ENCODE assay signal across 8 cellular contexts in the genomic region with DNA sequence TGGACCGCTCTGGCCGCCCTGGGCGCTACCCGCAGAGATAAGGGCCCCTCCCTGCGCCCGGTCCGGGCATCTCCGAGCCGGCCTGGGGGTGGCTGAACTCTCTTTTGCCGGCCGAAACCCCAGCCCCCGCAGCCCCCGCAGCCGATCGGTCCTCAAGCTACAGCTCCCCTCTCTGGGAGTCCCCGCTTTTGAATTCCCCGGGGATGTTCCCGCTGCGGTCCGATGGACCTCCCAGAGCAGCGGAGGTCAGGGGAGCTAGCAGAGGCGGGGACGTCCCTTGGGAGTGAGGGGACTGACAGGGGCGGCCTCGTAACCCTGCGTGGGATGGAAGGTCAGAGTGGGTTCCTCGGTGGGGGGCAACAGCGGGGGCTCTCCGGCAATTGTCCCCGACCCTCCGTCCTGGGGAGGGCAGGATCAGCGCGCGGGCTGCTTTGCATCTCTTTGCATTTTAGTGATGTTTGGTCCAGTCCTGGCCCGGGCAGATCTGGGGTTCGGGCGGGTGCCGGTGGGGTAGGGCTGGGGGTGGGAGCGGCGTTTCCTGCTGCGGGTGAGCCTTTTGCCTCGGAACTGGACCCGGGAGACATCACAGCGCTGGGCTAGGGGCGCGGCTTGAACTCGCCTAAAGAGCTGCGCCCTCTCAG. TPM values are rescaled to one million over a fixed set of nuclear protein-coding genes. Genes with fewer than 3 reads are reported as not detected.
DNase-seq lines count a peak whose midpoint lies in the region; TF ChIP-seq lines count a peak whose summit lies in the region.

A gene with protein sequence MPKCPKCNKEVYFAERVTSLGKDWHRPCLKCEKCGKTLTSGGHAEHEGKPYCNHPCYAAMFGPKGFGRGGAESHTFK (plus strand): TSS at position 554 of the 641 bp plus-strand sequence. CDS start 374 bp downstream, outside the sequence.

- no peak for TF ChIP-seq POLR2A in thyroid gland (IDR thresholded peaks at IDR 0.05)

- intact Hi-C loops in T-helper 2 cell treated with Interferon-gamma antibody and Interleukin-4, amounts not matched to agents 100 ng/mL and 5 ng/mL, for 36 hours (cut with micrococcal nuclease) = loop anchor here (10.0 kb wide), 1 partner anchor 422 kb away; the partner anchor contains the start of gene GPR132
- intact Hi-C loops in mammary epithelial cell (cut with micrococcal nuclease) = no loop called here
- intact Hi-C loops in thyroid gland (cut with DNase I) = loop anchor here (5.0 kb wide), 1 partner anchor 119 kb away; no protein-coding TSS in a partner anchor

- dilution Hi-C loops in mammary epithelial cell (cut with HindIII; ENCODE audit: low sequenced_read_pairs) = no loop called here

- H3K27me3 ChIP-seq in mammary epithelial cell (ENCODE audit: insufficient read depth, low read length) = no peaks in the 10 kb centered on the region
- H3K27me3 ChIP-seq in mesendoderm (ENCODE audit: insufficient read depth, low read length, poor library complexity) = peaks cover 8% of the 10 kb centered on the region
- H3K27me3 ChIP-seq in thyroid gland = no peaks in the 10 kb centered on the region

- no peak within 1 kb of the TSS for H2BK5ac ChIP-seq in mesendoderm (ENCODE audit: low read length)

- H2AK5ac ChIP-seq in mesendoderm (ENCODE audit: low read length) = no peak within 1 kb of the TSS

- H3K4me3 ChIP-seq in mammary epithelial cell (replicated peaks in 1 of 3; ENCODE audit: insufficient read depth in 1 of 3, low read depth in 2 of 3, low read length in 3 of 3) (no peak within 1 kb of the TSS), mesendoderm (ENCODE audit: low read length) (peak within 1 kb of the TSS; percentile 17), thyroid gland (replicated peaks in 1 of 3) (peak within 1 kb of the TSS in 1 of 3 donors; percentile 54)

- H3K9me3 ChIP-seq in mammary epithelial cell (replicated peaks; ENCODE audit: insufficient read depth, low read length) = no peaks in the 10 kb centered on the region
- no peaks in the 10 kb centered on the region for H3K9me3 ChIP-seq in thyroid gland

- no peak within 1 kb of the TSS for H3K27ac ChIP-seq in mammary epithelial cell (ENCODE audit: insufficient read depth, low read depth, low read length)
- H3K27ac ChIP-seq in mesendoderm (ENCODE audit: low read depth, low read length) = no peak within 1 kb of the TSS
- peak within 1 kb of the TSS; percentile 73 to 92 (median 75) for H3K27ac ChIP-seq in thyroid gland

- TF ChIP-seq CTCF in mammary epithelial cell (conservative IDR thresholded peaks at IDR 0.05 in 1 of 2, IDR thresholded peaks at IDR 0.05 in 1 of 2; ENCODE audit: extremely low read depth in 1 of 2, insufficient read depth in 1 of 2, low read depth in 1 of 2, low read length in 2 of 2) (no peak), thyroid gland (IDR thresholded peaks at IDR 0.05) (no peak)

- H3K9ac ChIP-seq in mammary epithelial cell (ENCODE audit: insufficient read depth, low read length) (no peak within 1 kb of the TSS), mesendoderm (ENCODE audit: low read length) (peak within 1 kb of the TSS; percentile 70)

- peak within 1 kb of the TSS; percentile 30 for H2AFZ ChIP-seq in mammary epithelial cell (ENCODE audit: low read depth, low read length)

- H3K79me1 ChIP-seq in mesendoderm (ENCODE audit: low read length) = no peaks in the 10 kb centered on the region

- H4K8ac ChIP-seq in mesendoderm (ENCODE audit: low read depth, low read length) = no peak within 1 kb of the TSS

- H2BK15ac ChIP-seq in mesendoderm (replicated peaks; ENCODE audit: low read depth) = no peak within 1 kb of the TSS

- no peaks in the 10 kb centered on the region for H4K20me1 ChIP-seq in mammary epithelial cell (ENCODE audit: insufficient read depth, low read length)

- H3K18ac ChIP-seq in mesendoderm (ENCODE audit: low read length) = peak within 1 kb of the TSS; percentile 13

- H3K4me1 ChIP-seq in mammary epithelial cell (ENCODE audit: insufficient read depth, low read length) = peaks cover 42% of the 10 kb centered on the region
- H3K4me1 ChIP-seq in mesendoderm (ENCODE audit: control insufficient read depth, low read depth, low read length) = no peaks in the 10 kb centered on the region
- peaks cover 62 to 81% of the 10 kb centered on the region in 2 donors for H3K4me1 ChIP-seq in thyroid gland

- no peak for DNase-seq in T-helper 2 cell
- no peak for DNase-seq in mammary epithelial cell
- no peak for DNase-seq in mesendoderm
- no peak for DNase-seq in thyroid gland
- no peak for DNase-seq in NCI-H1092 (lab: John Stamatoyannopoulos, UW)
- DNase-seq in medulla oblongata (ENCODE audit: extremely low spot score) = no peak
- no peak for DNase-seq in midbrain (lab: John Stamatoyannopoulos, UW)

- BruUV-seq in mammary epithelial cell (replicated peaks; lab: Mats Ljungman, UMichigan) = no TSS peak

- peak within 1 kb of the TSS; percentile 38 for H3K4me2 ChIP-seq in mammary epithelial cell (ENCODE audit: insufficient read depth, low read depth, low read length)
- peak within 1 kb of the TSS; percentile 54 for H3K4me2 ChIP-seq in mesendoderm (ENCODE audit: low read length)

- H3K23ac ChIP-seq in mesendoderm (ENCODE audit: low read length) = no peak within 1 kb of the TSS

- H3K36me3 ChIP-seq in mammary epithelial cell (ENCODE audit: insufficient read depth, low read length) (no peaks in the 10 kb centered on the region), mesendoderm (ENCODE audit: control insufficient read depth, insufficient read depth, low read length) (no peaks in the 10 kb centered on the region), thyroid gland (no peaks in the 10 kb centered on the region)

- H2BK120ac ChIP-seq in mesendoderm (ENCODE audit: low read depth, low read length) = no peak within 1 kb of the TSS

- H3K79me2 ChIP-seq in mammary epithelial cell (ENCODE audit: insufficient read depth, low read length) (no peaks in the 10 kb centered on the region), mesendoderm (ENCODE audit: control insufficient read depth, insufficient read depth, low read length) (no peaks in the 10 kb centered on the region)

- CTCF ChIA-PET in mammary epithelial cell (lab: Charles Lee; ENCODE audit: low non-redundant PET) = no interaction called here

- no peak within 1 kb of the TSS for H4K5ac ChIP-seq in mesendoderm (ENCODE audit: low read length)

- WGBS in mammary epithelial cell (ENCODE audit: low coverage, missing lambda C conversion rate) = 63% methylated on average over 21 of the region's 48 CpGs
- WGBS in mesendoderm (ENCODE audit: extremely low coverage, insufficient coverage, low lambda C conversion rate) = no CpG with 5 or more reads among the region's 48 CpGs
- WGBS in thyroid gland, 2 donors = 21% methylated on average over 26 of the region's 48 CpGs; no CpG with 5 or more reads in 1 of the 2 donors

- in situ Hi-C loops in mammary epithelial cell (cut with MboI; ENCODE audit: low sequenced_read_pairs in 2 of 2) = no loop called here

- H3K56ac ChIP-seq in mesendoderm (ENCODE audit: low read length) = peak within 1 kb of the TSS; percentile 81

- H3K4ac ChIP-seq in mesendoderm (ENCODE audit: low read depth, low read length) = no peak within 1 kb of the TSS

RNA-seq across cellular contexts. Expression of the gene that starts here (rescaled TPM):
- 545 and 546 TPM in 2 replicates for total RNA-seq in T-helper 2 cell treated with Interferon-gamma antibody and Interleukin-4, amounts not matched to agents 100 ng/mL and 5 ng/mL, for 36 hours
- under 1 TPM; 0.50 to 0.59 TPM for total RNA-seq in mammary epithelial cell
- polyA plus RNA-seq in mammary epithelial cell = 0.37 TPM
- polyA minus RNA-seq in mammary epithelial cell = not detected
- 8.8 TPM for polyA plus RNA-seq in mesendoderm (2013, experiment 1 of 2)
- 8.3 TPM for polyA plus RNA-seq in mesendoderm (2013, experiment 2 of 2)
- total RNA-seq in thyroid gland = 10 to 100 TPM in 3 of 4 donors, 1 to 10 TPM in 1; 6.0 to 30.8 (median 18.5) TPM

Comparison
In these comparisons a context has a peak if more than half of its experiments do, and no peak if none do; other contexts are left out.
1. RNA of the gene that starts here (total RNA-seq): 545 to 546 TPM in T-helper 2 cell treated with Interferon-gamma antibody and Interleukin-4, amounts not matched to agents 100 ng/mL and 5 ng/mL, for 36 hours; 6.0 to 30.8 TPM in thyroid gland and 0.50 to 0.59 TPM in mammary epithelial cell; every median in the first group is over 10 times any median in the second.
2. H3K27ac ChIP-seq: peak in thyroid gland (3 of 3); none in mammary epithelial cell (single experiment) and mesendoderm (single experiment).